ENCODE assay signal across 24 cellular contexts in genomic region chr2:109180786-109181185, GRCh38. TPM values are rescaled to one million over a fixed set of nuclear protein-coding genes. Genes with fewer than 3 reads are reported as not detected.
DNase-seq lines count a peak whose midpoint lies in the region; ATAC-seq and TF ChIP-seq lines count a peak whose summit lies in the region.
"Had no signal": no experiment of that assay in that cellular context is flagged by ENCODE, and none has a peak within 500 bp of the region (broad histone marks: within the 10 kb centered on the region; RNA-seq: fewer than 3 reads in every experiment).

No MANE protein-coding gene starts in this region.

- WGBS in mammary epithelial cell (ENCODE audit: low coverage, missing lambda C conversion rate), result 56% methylated on average over 3 of the region's 3 CpGs

- H3K4me1 Mint-ChIP-seq in MCF 10A (ENCODE audit: insufficient read depth, unreplicated experiment) (peaks cover 42% of the 10 kb centered on the region), chondrocyte (ENCODE audit: low read depth) (peaks cover 85% of the 10 kb centered on the region)
- H3K4me1 Mint-ChIP-seq: CD14-positive monocyte, IgD-negative memory B cell had no signal

- H3K27ac Mint-ChIP-seq in MCF 10A (ENCODE audit: low read depth, unreplicated experiment) (peak overlapping the region; percentile 42), chondrocyte (ENCODE audit: unreplicated experiment) (peak overlapping the region; percentile 64)
- H3K27ac Mint-ChIP-seq: CD14-positive monocyte, GM23338 had no signal

- H4K20me1 ChIP-seq in mammary epithelial cell (ENCODE audit: insufficient read depth, low read length), result no peaks in the 10 kb centered on the region

- DNase-seq in MCF 10A (ENCODE audit: unreplicated experiment) (no peak), mammary epithelial cell (no peak), chondrocyte (ENCODE audit: low spot score) (no peak), iris pigment epithelial cell (ENCODE audit: low read depth) (peak; percentile 82), KG1 (lab: John Stamatoyannopoulos, UW) (no peak), globus pallidus (ENCODE audit: low spot score) (no peak)
- DNase-seq: BE2C, DMS153, HCEC 1CT, NCI-H1092, NCI-H1417 treated with DMSO at 0.1 percent for 48 hours, NCI-H1694 treated with DMSO at 0.1 percent for 48 hours, NCI-H2081, NCI-H2227 treated with DMSO at 0.1 percent for 48 hours, NCI-H526 treated with DMSO at 0.1 percent for 48 hours, Right ventricle myocardium superior, RPMI8226 had no signal

- H3K4me3 ChIP-seq in mammary epithelial cell (replicated peaks in 1 of 3; ENCODE audit: insufficient read depth in 1 of 3, low read depth in 2 of 3, low read length in 3 of 3), result no peak overlapping the region
- H3K4me3 ChIP-seq: GM23338, SJSA1 had no signal

- in situ Hi-C loops in mammary epithelial cell (cut with MboI; ENCODE audit: low sequenced_read_pairs in 2 of 2), result no loop called here

- no peaks in the 10 kb centered on the region for H3K36me3 ChIP-seq in mammary epithelial cell (ENCODE audit: insufficient read depth, low read length)
- H3K36me3 ChIP-seq: BE2C, SJSA1 had no signal

- H3K27me3 ChIP-seq in mammary epithelial cell (ENCODE audit: insufficient read depth, low read length), result no peaks in the 10 kb centered on the region
- H3K27me3 ChIP-seq: BE2C, SJSA1 had no signal

- H3K27me3 Mint-ChIP-seq in MCF 10A (ENCODE audit: insufficient read depth, unreplicated experiment), result no peaks in the 10 kb centered on the region
- no peaks in the 10 kb centered on the region for H3K27me3 Mint-ChIP-seq in chondrocyte (ENCODE audit: low read depth)

- ATAC-seq in GM18858 (IDR thresholded peaks at IDR 0.05; ENCODE audit: unreplicated experiment) (no peak), HG03342 (IDR thresholded peaks at IDR 0.05; ENCODE audit: unreplicated experiment) (no peak)
- ATAC-seq: GM23338 had no signal

- no peak for TF ChIP-seq CTCF in MCF 10A (IDR thresholded peaks at IDR 0.05; ENCODE audit: unreplicated experiment)
- TF ChIP-seq CTCF in mammary epithelial cell (conservative IDR thresholded peaks at IDR 0.05 in 1 of 2, IDR thresholded peaks at IDR 0.05 in 1 of 2; ENCODE audit: extremely low read depth in 1 of 2, insufficient read depth in 1 of 2, low read depth in 1 of 2, low read length in 2 of 2), result no peak
- no peak for TF ChIP-seq CTCF in chondrocyte (IDR thresholded peaks at IDR 0.05)

- CTCF ChIA-PET in MCF 10A (lab: Yijun Ruan, JAX) (no interaction called here), mammary epithelial cell (lab: Charles Lee; ENCODE audit: low non-redundant PET) (no interaction called here)

- H3K4me3 Mint-ChIP-seq in MCF 10A (ENCODE audit: unreplicated experiment) (no peak overlapping the region), chondrocyte (ENCODE audit: unreplicated experiment) (no peak overlapping the region)
- H3K4me3 Mint-ChIP-seq: CD14-positive monocyte, GM23338, IgD-negative memory B cell had no signal

- no peak overlapping the region for H3K9ac ChIP-seq in mammary epithelial cell (ENCODE audit: insufficient read depth, low read length)

- H3K9me3 Mint-ChIP-seq in MCF 10A (ENCODE audit: unreplicated experiment) (peaks cover 8% of the 10 kb centered on the region), chondrocyte (ENCODE audit: low read depth) (peaks cover 6% of the 10 kb centered on the region)

- no peak overlapping the region for H3K4me2 ChIP-seq in mammary epithelial cell (ENCODE audit: insufficient read depth, low read depth, low read length)
- H3K4me2 ChIP-seq: GM23338 had no signal

- H3K27ac ChIP-seq in mammary epithelial cell (ENCODE audit: insufficient read depth, low read depth, low read length), result no peak overlapping the region
- H3K27ac ChIP-seq: 22Rv1, SJSA1 had no signal

- no peaks in the 10 kb centered on the region for H3K79me2 ChIP-seq in mammary epithelial cell (ENCODE audit: insufficient read depth, low read length)

- intact Hi-C loops in MCF 10A (cut with micrococcal nuclease), result no loop called here
- intact Hi-C loops in mammary epithelial cell (cut with micrococcal nuclease), result no loop called here

- H3K4me1 ChIP-seq in mammary epithelial cell (ENCODE audit: insufficient read depth, low read length), result no peaks in the 10 kb centered on the region
- H3K4me1 ChIP-seq: BE2C had no signal

- H3K9me3 ChIP-seq in mammary epithelial cell (replicated peaks; ENCODE audit: insufficient read depth, low read length), result no peaks in the 10 kb centered on the region
- H3K9me3 ChIP-seq: BE2C, SJSA1 had no signal

- POLR2A ChIA-PET in MCF 10A (lab: Yijun Ruan, JAX), result interaction anchor here (0.7 to 1.1 kb wide), 2 partner anchors 9 to 10 kb away, joined by 3 read pairs; no protein-coding TSS in a partner anchor

- dilution Hi-C loops in mammary epithelial cell (cut with HindIII; ENCODE audit: low sequenced_read_pairs), result no loop called here

- H2AFZ ChIP-seq in mammary epithelial cell (ENCODE audit: low read depth, low read length), result no peak overlapping the region
- H2AFZ ChIP-seq: GM23338 had no signal

- no peaks in the 10 kb centered on the region for H3K36me3 Mint-ChIP-seq in MCF 10A (ENCODE audit: insufficient read depth, unreplicated experiment)
- H3K36me3 Mint-ChIP-seq in chondrocyte (ENCODE audit: low read depth), result peaks cover 16% of the 10 kb centered on the region
- H3K36me3 Mint-ChIP-seq: CD14-positive monocyte, IgD-negative memory B cell had no signal

- BruUV-seq in MCF 10A (replicated peaks; lab: Mats Ljungman, UMichigan) (no TSS peak), mammary epithelial cell (replicated peaks; lab: Mats Ljungman, UMichigan) (no TSS peak)

RNA-seq across cellular contexts. Expression of gene SH3RF3, which starts 51.8 kb away (rescaled TPM):
- total RNA-seq in MCF 10A (2022), result 21.0 and 21.7 TPM in 2 replicates
- total RNA-seq in mammary epithelial cell, result 1 to 10 TPM in 1 of 2 donors, under 1 TPM in 1; 0.33 to 2.0 TPM
- 0.20 TPM for polyA plus RNA-seq in mammary epithelial cell
- polyA minus RNA-seq in mammary epithelial cell, result not detected
- total RNA-seq in chondrocyte, result 58.8 to 66.2 TPM (median 59.5 TPM) in 3 replicates
- polyA plus RNA-seq: IgD-negative memory B cell had no signal
